In genomic region chr1:177525176-177525575, GRCh38 we compare ENCODE assay signal across 1 cellular context.
TF ChIP-seq lines count a peak whose summit lies in the region.

No MANE protein-coding gene starts in this region.

TF ChIP-seq in GM23338, 12 proteins besides CTCF, POLR2A, EP300 and RAD21 (continued from another document):
- no peak for TF ChIP-seq REST (IDR thresholded peaks at IDR 0.05; ENCODE audit: unreplicated experiment)
- TF ChIP-seq ZNF331 (CRISPR knock-in tag; IDR thresholded peaks at IDR 0.05; ENCODE audit: low read depth), result no peak
